In the genomic region with DNA sequence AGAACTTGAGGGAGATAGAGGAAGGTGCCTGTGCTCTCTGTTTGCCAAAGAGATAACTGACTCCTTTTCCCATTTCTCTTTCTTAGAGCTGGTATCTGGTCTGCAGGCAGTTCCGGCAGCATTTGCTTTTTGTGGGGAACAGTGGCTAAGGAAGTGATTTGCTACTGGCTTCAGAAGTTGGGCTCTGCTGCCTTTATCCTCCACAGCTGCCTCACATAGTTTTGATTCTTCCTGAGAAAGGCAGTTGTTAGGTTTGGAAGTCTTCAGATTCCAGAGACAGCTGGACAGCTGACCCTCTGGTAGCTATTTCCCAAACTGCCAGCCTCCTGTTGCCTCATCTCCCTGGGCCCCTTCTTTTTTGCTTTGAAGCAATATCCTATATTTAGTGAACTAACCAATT, we compare ENCODE assay signal across 16 cellular contexts.
DNase-seq lines count a peak whose midpoint lies in the region; ATAC-seq and TF ChIP-seq lines count a peak whose summit lies in the region.
"Had no signal": no experiment of that assay in that cellular context is flagged by ENCODE, and none has a peak within 500 bp of the region (broad histone marks: within the 10 kb centered on the region; RNA-seq: fewer than 3 reads in every experiment).

No MANE protein-coding gene starts in this region.

- peak overlapping the region; percentile 30; the same call in 1 of the 3 replicates for H3K4me3 Mint-ChIP-seq in GM23338

- peak overlapping the region; percentile 81 for H3K27ac Mint-ChIP-seq in GM23338

- DNase-seq in GM23338 (ENCODE audit: low spot score) (peak; percentile 90), astrocyte of the hippocampus (ENCODE audit: low read depth, low spot score) (peak; percentile 61), cardiac muscle cell (ENCODE audit: low read depth in 1 of 2, low spot score in 1 of 2) (peak; percentile 55 to 76), psoas muscle (no peak), NCI-H2196 (lab: John Stamatoyannopoulos, UW; ENCODE audit: unreplicated experiment) (no peak), AML-193 (lab: John Stamatoyannopoulos, UW) (no peak), NCI-H1092 treated with DMSO at 0.1 percent for 48 hours (lab: John Stamatoyannopoulos, UW) (no peak)
- DNase-seq in activated CD8-positive, alpha-beta memory T cell treated with anti-CD3 and anti-CD28 coated beads, Interleukin-2, amount 50 U/mL, for 4 hours = no peak
- DNase-seq: brain microvascular endothelial cell; COR-L47; KG1; NCI-H446; stimulated activated CD4-positive, alpha-beta T cell treated with anti-CD3 and anti-CD28 coated beads, Interleukin-4, amount 100 ng/mL, for 24 hours had no signal

- intact Hi-C loops in psoas muscle (cut with DNase I) = loop anchor here in 1 of 2 donors (5.0 kb wide), 2 partner anchors 35 kb away; no protein-coding TSS in a partner anchor

- TF ChIP-seq CTCF in GM23338 (conservative IDR thresholded peaks at IDR 0.05; ENCODE audit: low read depth in 2 of 2) (no peak), cardiac muscle cell (IDR thresholded peaks at IDR 0.05; ENCODE audit: low read depth, low read length) (no peak), psoas muscle (IDR thresholded peaks at IDR 0.05) (no peak)

- peaks cover 16% of the 10 kb centered on the region for H3F3A ChIP-seq in GM23338 (replicated peaks; ENCODE audit: low read depth)

- H4K20me1 ChIP-seq in GM23338 (replicated peaks; ENCODE audit: insufficient read depth) = no peaks in the 10 kb centered on the region

- no peak overlapping the region for H2AFZ ChIP-seq in GM23338
- H2AFZ ChIP-seq: hepatocyte had no signal

- H3K79me2 ChIP-seq in GM23338 (replicated peaks; ENCODE audit: insufficient read depth) = peaks cover 90% of the 10 kb centered on the region

- peak overlapping the region; percentile 64 for H3K4me2 ChIP-seq in GM23338
- H3K4me2 ChIP-seq: hepatocyte had no signal

- H3K4me1 ChIP-seq in GM23338 (ENCODE audit: insufficient read depth) (peaks cover 39% of the 10 kb centered on the region), cardiac muscle cell (ENCODE audit: low read depth) (peaks cover 30% of the 10 kb centered on the region), psoas muscle (peaks cover 33% of the 10 kb centered on the region)

- H3K9me3 ChIP-seq in cardiac muscle cell (ENCODE audit: low read depth) (no peaks in the 10 kb centered on the region), psoas muscle (no peaks in the 10 kb centered on the region)
- H3K9me3 ChIP-seq: neutrophil, thoracic aorta had no signal

- H3K4me1 Mint-ChIP-seq in GM23338 = peaks cover 50% of the 10 kb centered on the region

- H3K27ac ChIP-seq in GM23338 (ENCODE audit: low read depth) = peak overlapping the region; percentile 99
- peak overlapping the region; percentile 90 for H3K27ac ChIP-seq in cardiac muscle cell
- peak overlapping the region; percentile 27 for H3K27ac ChIP-seq in psoas muscle
- H3K27ac ChIP-seq: brain microvascular endothelial cell, hepatocyte, neutrophil, thoracic aorta had no signal

- H3K36me3 ChIP-seq in GM23338 (ENCODE audit: insufficient read depth) = no peaks in the 10 kb centered on the region
- no peaks in the 10 kb centered on the region for H3K36me3 ChIP-seq in cardiac muscle cell
- no peaks in the 10 kb centered on the region for H3K36me3 ChIP-seq in psoas muscle (ENCODE audit: insufficient read depth in 1 of 2, low read depth in 1 of 2)
- H3K36me3 ChIP-seq: brain microvascular endothelial cell, neutrophil, thoracic aorta had no signal

- H3K36me3 Mint-ChIP-seq in GM23338 (ENCODE audit: low read depth) = peaks cover 7% of the 10 kb centered on the region; the same call in 1 of the 3 replicates

- no peaks in the 10 kb centered on the region for H3K9me3 Mint-ChIP-seq in GM23338

- H3K9me2 ChIP-seq in GM23338 (ENCODE audit: insufficient read depth) = no peaks in the 10 kb centered on the region

- peak; percentile 86 for ATAC-seq in GM23338
- peak; percentile 13 to 53 (median 36) for ATAC-seq in psoas muscle

- peaks cover 5% of the 10 kb centered on the region for H3K27me3 Mint-ChIP-seq in GM23338 (ENCODE audit: insufficient read depth, low read depth, poor library complexity)

- H3K27me3 ChIP-seq in GM23338 (ENCODE audit: insufficient read depth) (no peaks in the 10 kb centered on the region), cardiac muscle cell (no peaks in the 10 kb centered on the region), psoas muscle (ENCODE audit: insufficient read depth in 3 of 3, low read length in 2 of 3) (no peaks in the 10 kb centered on the region)
- H3K27me3 ChIP-seq: brain microvascular endothelial cell, hepatocyte, neutrophil had no signal

- 25 to 46% (median 44%) methylated on average over 1 of the region's 1 CpG for WGBS in psoas muscle, 3 donors

- H3K4me3 ChIP-seq in GM23338 = peak overlapping the region; percentile 28; the same call in 1 of the 2 replicates
- H3K4me3 ChIP-seq in cardiac muscle cell = no peak overlapping the region
- H3K4me3 ChIP-seq in psoas muscle = no peak overlapping the region
- H3K4me3 ChIP-seq: hepatocyte, thoracic aorta had no signal

TF ChIP-seq in GM23338, 12 proteins besides CTCF, POLR2A, EP300 and RAD21 (continues in another document):
- TF ChIP-seq, protein P1, sequence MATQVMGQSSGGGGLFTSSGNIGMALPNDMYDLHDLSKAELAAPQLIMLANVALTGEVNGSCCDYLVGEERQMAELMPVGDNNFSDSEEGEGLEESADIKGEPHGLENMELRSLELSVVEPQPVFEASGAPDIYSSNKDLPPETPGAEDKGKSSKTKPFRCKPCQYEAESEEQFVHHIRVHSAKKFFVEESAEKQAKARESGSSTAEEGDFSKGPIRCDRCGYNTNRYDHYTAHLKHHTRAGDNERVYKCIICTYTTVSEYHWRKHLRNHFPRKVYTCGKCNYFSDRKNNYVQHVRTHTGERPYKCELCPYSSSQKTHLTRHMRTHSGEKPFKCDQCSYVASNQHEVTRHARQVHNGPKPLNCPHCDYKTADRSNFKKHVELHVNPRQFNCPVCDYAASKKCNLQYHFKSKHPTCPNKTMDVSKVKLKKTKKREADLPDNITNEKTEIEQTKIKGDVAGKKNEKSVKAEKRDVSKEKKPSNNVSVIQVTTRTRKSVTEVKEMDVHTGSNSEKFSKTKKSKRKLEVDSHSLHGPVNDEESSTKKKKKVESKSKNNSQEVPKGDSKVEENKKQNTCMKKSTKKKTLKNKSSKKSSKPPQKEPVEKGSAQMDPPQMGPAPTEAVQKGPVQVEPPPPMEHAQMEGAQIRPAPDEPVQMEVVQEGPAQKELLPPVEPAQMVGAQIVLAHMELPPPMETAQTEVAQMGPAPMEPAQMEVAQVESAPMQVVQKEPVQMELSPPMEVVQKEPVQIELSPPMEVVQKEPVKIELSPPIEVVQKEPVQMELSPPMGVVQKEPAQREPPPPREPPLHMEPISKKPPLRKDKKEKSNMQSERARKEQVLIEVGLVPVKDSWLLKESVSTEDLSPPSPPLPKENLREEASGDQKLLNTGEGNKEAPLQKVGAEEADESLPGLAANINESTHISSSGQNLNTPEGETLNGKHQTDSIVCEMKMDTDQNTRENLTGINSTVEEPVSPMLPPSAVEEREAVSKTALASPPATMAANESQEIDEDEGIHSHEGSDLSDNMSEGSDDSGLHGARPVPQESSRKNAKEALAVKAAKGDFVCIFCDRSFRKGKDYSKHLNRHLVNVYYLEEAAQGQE (IDR thresholded peaks at IDR 0.05; ENCODE audit: unreplicated experiment) = no peak

Comparison
In these comparisons a context has a peak if more than half of its experiments do, and no peak if none do; other contexts are left out.
1. DNase-seq: peak in GM23338 (single experiment), astrocyte of the hippocampus (single experiment) and cardiac muscle cell (2 of 2); none in psoas muscle (0 of 2), NCI-H2196 (single experiment), AML-193 (0 of 2), activated CD8-positive, alpha-beta memory T cell treated with anti-CD3 and anti-CD28 coated beads, Interleukin-2, amount 50 U/mL, for 4 hours (single experiment) and NCI-H1092 treated with DMSO at 0.1 percent for 48 hours (single experiment).
2. H3K27ac ChIP-seq: peak in every context shown above with its lines; median percentile 99 in GM23338; 90 in cardiac muscle cell; 27 in psoas muscle.